17 cellular contexts compared by ENCODE assay signal in genomic region chr15:58761010-58761388, GRCh38. TPM values are rescaled to one million over a fixed set of nuclear protein-coding genes. Genes with fewer than 3 reads are reported as not detected.
DNase-seq lines count a peak whose midpoint lies in the region; ATAC-seq and TF ChIP-seq lines count a peak whose summit lies in the region.
"Had no signal": no experiment of that assay in that cellular context is flagged by ENCODE, and none has a peak within 500 bp of the region (broad histone marks: within the 10 kb centered on the region; RNA-seq: fewer than 3 reads in every experiment).

No MANE protein-coding gene starts in this region.

- no peak for ATAC-seq in activated naive CD4-positive, alpha-beta T cell treated with anti-CD3 and anti-CD28 coated beads, Interleukin-2, amount 50 U/mL, for 72 hours
- ATAC-seq in GM18520 (IDR thresholded peaks at IDR 0.05; ENCODE audit: unreplicated experiment) = no peak
- ATAC-seq: upper lobe of right lung had no signal

- peak; percentile 15 for DNase-seq in activated naive CD4-positive, alpha-beta T cell treated with Interleukin-2 at 50 U/mL for 16 hours
- DNase-seq in activated naive CD4-positive, alpha-beta T cell treated with anti-CD3 and anti-CD28 coated beads, Interleukin-2, amount 50 U/mL, for 72 hours (ENCODE audit: low spot score in 2 of 2) = no peak
- DNase-seq in GM13977 (ENCODE audit: low spot score) = no peak
- DNase-seq in activated CD4-positive, alpha-beta T cell treated with anti-CD3 and anti-CD28 coated beads, Interleukin-2, amount 10 ng/mL, durations not matched to agents 7 days and 5 days = peak; percentile 33
- peak in 1 of 3 donors; percentile 7 for DNase-seq in immature natural killer cell
- DNase-seq in CD8-positive, alpha-beta memory T cell = no peak
- no peak for DNase-seq in stimulated activated naive CD4-positive, alpha-beta T cell treated with Interleukin-2 at 50 U/mL for 16 hours (lab: John Stamatoyannopoulos, UW)
- DNase-seq: activated CD8-positive, alpha-beta memory T cell treated with anti-CD3 and anti-CD28 coated beads for 24 hours; COR-L47; head of caudate nucleus; NCI-H1436 treated with DMSO at 0.1 percent for 48 hours; NCI-H2227 treated with DMSO at 0.1 percent for 48 hours; nucleus accumbens; RPMI8226; upper lobe of right lung had no signal

- H3K4me3 ChIP-seq in CD8-positive, alpha-beta memory T cell (ENCODE audit: low read length) = no peak overlapping the region
- H3K4me3 ChIP-seq: upper lobe of right lung had no signal

- in situ Hi-C loops in GM13977 (cut with MboI; ENCODE audit: low pct_unique_long_range_greater_than_20kb, low sequenced_read_pairs, unreplicated experiment) = loop anchor here (25.0 kb wide), 1 partner anchor 499 kb away; no protein-coding TSS in a partner anchor

- H3K4me1 ChIP-seq in CD8-positive, alpha-beta memory T cell (ENCODE audit: insufficient read depth, low read length) = no peaks in the 10 kb centered on the region
- H3K4me1 ChIP-seq: upper lobe of right lung had no signal

- H3K27ac ChIP-seq in CD8-positive, alpha-beta memory T cell (ENCODE audit: low read depth, low read length) = no peak overlapping the region
- H3K27ac ChIP-seq: upper lobe of right lung had no signal

- H3K9me3 ChIP-seq in CD8-positive, alpha-beta memory T cell (ENCODE audit: low read length) = no peaks in the 10 kb centered on the region
- H3K9me3 ChIP-seq: upper lobe of right lung had no signal

- peaks cover 7 to 15% of the 10 kb centered on the region in 2 donors for H3K9me3 Mint-ChIP-seq in activated naive CD4-positive, alpha-beta T cell treated with anti-CD3 and anti-CD28 coated beads, Interleukin-2, amount 50 U/mL, for 72 hours
- peaks cover 13% of the 10 kb centered on the region for H3K9me3 Mint-ChIP-seq in activated CD4-positive, alpha-beta T cell treated with anti-CD3 and anti-CD28 coated beads, Interleukin-2, amount 10 ng/mL, durations not matched to agents 7 days and 5 days
- peaks cover 0 to 7% (median 4%) of the 10 kb centered on the region in 6 donors for H3K9me3 Mint-ChIP-seq in immature natural killer cell
- H3K9me3 Mint-ChIP-seq in CD8-positive, alpha-beta memory T cell = peaks cover 0 to 11% (median 9%) of the 10 kb centered on the region in 5 donors

- POLR2A ChIA-PET in activated CD4-positive, alpha-beta T cell treated with anti-CD3 and anti-CD28 coated beads, Interleukin-2, amount 10 ng/mL, durations not matched to agents 7 days and 5 days (lab: Charles Lee) = no interaction called here
- POLR2A ChIA-PET in CD8-positive, alpha-beta memory T cell (lab: Charles Lee) = no interaction called here

- H3K27me3 ChIP-seq in CD8-positive, alpha-beta memory T cell (ENCODE audit: insufficient read depth, low read length, poor library complexity, severe bottlenecking) = no peaks in the 10 kb centered on the region
- H3K27me3 ChIP-seq: upper lobe of right lung had no signal

- CTCF ChIA-PET in activated CD4-positive, alpha-beta T cell treated with anti-CD3 and anti-CD28 coated beads, Interleukin-2, amount 10 ng/mL, durations not matched to agents 7 days and 5 days (lab: Charles Lee) = interaction anchor here (0.6 to 2.7 kb wide), 8 partner anchors 9 to 493 kb away, joined by 3 to 13 read pairs (median 4); partner anchors contain the start of genes ADAM10 and MINDY2
- CTCF ChIA-PET in CD8-positive, alpha-beta memory T cell (lab: Charles Lee) = interaction anchor here (1.0 to 3.7 kb wide), 2 partner anchors 10 to 767 kb away, joined by 3 to 21 read pairs; partner anchors contain the start of gene MINDY2

- no peak overlapping the region for H3K27ac Mint-ChIP-seq in activated naive CD4-positive, alpha-beta T cell treated with anti-CD3 and anti-CD28 coated beads, Interleukin-2, amount 50 U/mL, for 72 hours
- no peak overlapping the region for H3K27ac Mint-ChIP-seq in activated CD4-positive, alpha-beta T cell treated with anti-CD3 and anti-CD28 coated beads, Interleukin-2, amount 10 ng/mL, durations not matched to agents 7 days and 5 days
- no peak overlapping the region for H3K27ac Mint-ChIP-seq in immature natural killer cell
- no peak overlapping the region for H3K27ac Mint-ChIP-seq in CD8-positive, alpha-beta memory T cell
- H3K27ac Mint-ChIP-seq: activated T-helper 1 cell treated with anti-CD3 and anti-CD28 coated beads, Interleukin-12 subunit alpha, Interleukin-12 subunit beta, Interleukin-2, Interleukin-4 antibody, amounts not matched to agents 30 ng/mL and 10 ng/mL and 1 ng/mL, durations not matched to agents 14 hours and 24 hours and 36 hours had no signal

- TF ChIP-seq CTCF in GM13977 (IDR thresholded peaks at IDR 0.05; ENCODE audit: extremely low read depth, insufficient read depth, missing control alignments) = peak; percentile 13

- H3K27me3 Mint-ChIP-seq in activated CD4-positive, alpha-beta T cell treated with anti-CD3 and anti-CD28 coated beads, Interleukin-2, amount 10 ng/mL, durations not matched to agents 7 days and 5 days = peaks cover 9% of the 10 kb centered on the region
- peaks cover 0 to 9% (median 5%) of the 10 kb centered on the region in 3 donors for H3K27me3 Mint-ChIP-seq in immature natural killer cell (ENCODE audit: low read depth in 3 of 3)
- H3K27me3 Mint-ChIP-seq in CD8-positive, alpha-beta memory T cell = peaks cover 4 to 17% of the 10 kb centered on the region in 2 donors

- no peaks in the 10 kb centered on the region for H3K36me3 Mint-ChIP-seq in activated naive CD4-positive, alpha-beta T cell treated with anti-CD3 and anti-CD28 coated beads, Interleukin-2, amount 50 U/mL, for 72 hours
- peaks cover 4% of the 10 kb centered on the region for H3K36me3 Mint-ChIP-seq in activated CD4-positive, alpha-beta T cell treated with anti-CD3 and anti-CD28 coated beads, Interleukin-2, amount 10 ng/mL, durations not matched to agents 7 days and 5 days (ENCODE audit: low read depth)
- H3K36me3 Mint-ChIP-seq in immature natural killer cell = peaks cover 0 to 4% (median 0%) of the 10 kb centered on the region in 3 donors
- peaks cover 0 to 8% (median 0%) of the 10 kb centered on the region in 3 donors for H3K36me3 Mint-ChIP-seq in CD8-positive, alpha-beta memory T cell

- no peaks in the 10 kb centered on the region for H3K36me3 ChIP-seq in CD8-positive, alpha-beta memory T cell (ENCODE audit: insufficient read depth, low read length)
- H3K36me3 ChIP-seq: upper lobe of right lung had no signal

- no peak overlapping the region for H3K4me3 Mint-ChIP-seq in activated CD4-positive, alpha-beta T cell treated with anti-CD3 and anti-CD28 coated beads, Interleukin-2, amount 10 ng/mL, durations not matched to agents 7 days and 5 days
- H3K4me3 Mint-ChIP-seq in immature natural killer cell = peak overlapping the region in 3 of 5 donors; percentile 62 to 72 (median 64)
- H3K4me3 Mint-ChIP-seq in CD8-positive, alpha-beta memory T cell = no peak overlapping the region
- H3K4me3 Mint-ChIP-seq: activated T-helper 1 cell treated with anti-CD3 and anti-CD28 coated beads, Interleukin-12 subunit alpha, Interleukin-12 subunit beta, Interleukin-2, Interleukin-4 antibody, amounts not matched to agents 30 ng/mL and 10 ng/mL and 1 ng/mL, durations not matched to agents 14 hours and 24 hours and 36 hours had no signal

- H3K4me1 Mint-ChIP-seq in activated CD4-positive, alpha-beta T cell treated with anti-CD3 and anti-CD28 coated beads, Interleukin-2, amount 10 ng/mL, durations not matched to agents 7 days and 5 days = no peaks in the 10 kb centered on the region
- peaks cover 19 to 20% of the 10 kb centered on the region in 2 donors for H3K4me1 Mint-ChIP-seq in immature natural killer cell
- no peaks in the 10 kb centered on the region for H3K4me1 Mint-ChIP-seq in CD8-positive, alpha-beta memory T cell

RNA-seq across cellular contexts. Expression of gene MINDY2, which starts 10.1 kb away (rescaled TPM):
- 10 to 100 TPM; 10.7 to 14.6 TPM for total RNA-seq in activated naive CD4-positive, alpha-beta T cell treated with anti-CD3 and anti-CD28 coated beads, Interleukin-2, amount 50 U/mL, for 72 hours
- 10 to 100 TPM; 12.5 to 17.5 TPM for total RNA-seq in activated CD4-positive, alpha-beta T cell treated with anti-CD3 and anti-CD28 coated beads, Interleukin-2, amount 10 ng/mL, durations not matched to agents 7 days and 5 days
- polyA plus RNA-seq in immature natural killer cell = 10 to 100 TPM in 2 of 3 donors, 1 to 10 TPM in 1; 9.4 to 22.6 (median 16.5) TPM
- total RNA-seq in CD8-positive, alpha-beta memory T cell = 10 to 100 TPM in 1 of 2 experiments, 1 to 10 TPM in 1; 9.6 to 12.1 TPM
- polyA plus RNA-seq in CD8-positive, alpha-beta memory T cell = 18.8 TPM

RNA-seq across cellular contexts. Expression of gene ADAM10, which starts 11.5 kb away (rescaled TPM):
- 10 to 100 TPM; 78.8 to 92.8 TPM for total RNA-seq in activated naive CD4-positive, alpha-beta T cell treated with anti-CD3 and anti-CD28 coated beads, Interleukin-2, amount 50 U/mL, for 72 hours
- total RNA-seq in activated CD4-positive, alpha-beta T cell treated with anti-CD3 and anti-CD28 coated beads, Interleukin-2, amount 10 ng/mL, durations not matched to agents 7 days and 5 days = 100 to 1,000 TPM; 140 to 170 TPM
- polyA plus RNA-seq in immature natural killer cell = 100 to 1,000 TPM; 136 to 314 (median 192) TPM
- total RNA-seq in CD8-positive, alpha-beta memory T cell = 10 to 100 TPM; 81.6 to 86.6 TPM
- polyA plus RNA-seq in CD8-positive, alpha-beta memory T cell = 120 TPM

Comparison
In these comparisons a context has a peak if more than half of its experiments do, and no peak if none do; other contexts are left out.
1. DNase-seq: peak in activated naive CD4-positive, alpha-beta T cell treated with Interleukin-2 at 50 U/mL for 16 hours (single experiment) and activated CD4-positive, alpha-beta T cell treated with anti-CD3 and anti-CD28 coated beads, Interleukin-2, amount 10 ng/mL, durations not matched to agents 7 days and 5 days (single experiment); none in activated naive CD4-positive, alpha-beta T cell treated with anti-CD3 and anti-CD28 coated beads, Interleukin-2, amount 50 U/mL, for 72 hours (0 of 2), GM13977 (single experiment), CD8-positive, alpha-beta memory T cell (0 of 5) and stimulated activated naive CD4-positive, alpha-beta T cell treated with Interleukin-2 at 50 U/mL for 16 hours (single experiment).
2. H3K4me3 Mint-ChIP-seq: peak in immature natural killer cell (3 of 5); none in activated CD4-positive, alpha-beta T cell treated with anti-CD3 and anti-CD28 coated beads, Interleukin-2, amount 10 ng/mL, durations not matched to agents 7 days and 5 days (single experiment) and CD8-positive, alpha-beta memory T cell (0 of 7).